In the genomic region with DNA sequence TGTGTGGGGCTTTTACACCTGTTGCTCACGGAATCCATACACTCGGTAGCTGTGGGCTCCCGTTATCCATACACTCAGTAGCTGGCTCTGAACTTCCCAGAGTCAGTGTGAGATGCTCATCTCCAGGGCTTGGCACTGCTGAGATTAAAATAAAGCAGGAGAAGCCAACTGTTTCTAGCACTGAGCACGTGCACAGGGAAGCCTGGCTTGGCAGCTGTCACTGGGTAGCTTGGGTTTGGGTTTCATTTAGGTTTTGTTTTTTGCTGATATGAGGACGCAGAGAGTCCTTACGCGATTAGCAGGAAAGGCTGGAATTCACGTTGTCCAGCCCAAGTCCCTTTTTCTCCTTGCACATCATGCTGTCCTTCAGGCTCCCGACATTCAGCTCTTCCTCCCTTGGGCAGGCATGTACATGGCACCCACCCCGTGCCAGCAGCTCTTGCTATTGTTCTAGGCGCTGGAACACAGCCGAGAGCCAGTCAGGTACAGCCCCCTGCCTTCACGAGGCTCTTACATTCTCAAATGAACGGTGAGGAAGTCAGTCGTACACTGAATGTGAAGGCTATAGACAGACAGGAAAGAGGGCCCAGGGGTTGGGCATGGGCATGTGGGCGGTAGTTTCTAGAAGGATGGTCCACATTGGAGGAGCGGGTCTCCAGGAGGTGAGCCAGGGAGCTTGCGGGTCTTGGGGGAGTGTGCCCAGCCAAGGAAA, we compare ENCODE assay signal across 17 cellular contexts. TPM values are rescaled to one million over a fixed set of nuclear protein-coding genes. Genes with fewer than 3 reads are reported as not detected.
A peak's percentile ranks its signal among the peaks of the same experiment; 100 is the strongest.
DNase-seq lines count a peak whose midpoint lies in the region; ATAC-seq and TF ChIP-seq lines count a peak whose summit lies in the region.
"Had no signal": no experiment of that assay in that cellular context is flagged by ENCODE, and none has a peak within 500 bp of the region (broad histone marks: within the 10 kb centered on the region; RNA-seq: fewer than 3 reads in every experiment).

No MANE protein-coding gene starts in this region.

- no peak overlapping the region for H3K14ac ChIP-seq in neuronal stem cell (ENCODE audit: low read length)

- H3K4ac ChIP-seq in neuronal stem cell (ENCODE audit: low read length) = no peak overlapping the region

- H3K4me2 ChIP-seq in GM23338 = no peak overlapping the region
- no peak overlapping the region for H3K4me2 ChIP-seq in neuronal stem cell (ENCODE audit: insufficient read depth, low read length, poor library complexity, severe bottlenecking)
- H3K4me2 ChIP-seq in smooth muscle cell = no peak overlapping the region

- ATAC-seq in GM23338 = no peak
- no peak for ATAC-seq in HG03457 (IDR thresholded peaks at IDR 0.05; ENCODE audit: unreplicated experiment)
- no peak for ATAC-seq in SK-N-SH treated with all-trans-retinoic acid at 6 μM for 48 hours
- ATAC-seq: Right ventricle myocardium inferior had no signal

- H3K27me3 Mint-ChIP-seq in GM23338 (ENCODE audit: insufficient read depth, low read depth, poor library complexity) (peaks cover 7% of the 10 kb centered on the region), glutamatergic neuron (ENCODE audit: unreplicated experiment) (peaks cover 4% of the 10 kb centered on the region)

- H3K9me3 Mint-ChIP-seq in GM23338 (peaks cover 2% of the 10 kb centered on the region; the same call in 2 of the 3 replicates), glutamatergic neuron (ENCODE audit: unreplicated experiment) (peaks cover 12% of the 10 kb centered on the region)

- TF ChIP-seq CTCF in BE2C (IDR thresholded peaks at IDR 0.05; ENCODE audit: low read depth, low read length) = no peak
- TF ChIP-seq CTCF in GM23338 (conservative IDR thresholded peaks at IDR 0.05; ENCODE audit: low read depth in 2 of 2) = no peak
- TF ChIP-seq CTCF in glutamatergic neuron (IDR thresholded peaks at IDR 0.05; ENCODE audit: partially characterized antibody, unreplicated experiment) = no peak
- no peak for TF ChIP-seq CTCF in smooth muscle cell (IDR thresholded peaks at IDR 0.05; ENCODE audit: borderline replicate concordance, insufficient read depth, poor library complexity, severe bottlenecking)
- TF ChIP-seq CTCF in foreskin fibroblast (IDR thresholded peaks at IDR 0.05; ENCODE audit: low read depth, low read length) = no peak

- H3K4me1 Mint-ChIP-seq in GM23338 (peaks cover 9% of the 10 kb centered on the region; the same call in 2 of the 3 replicates), glutamatergic neuron (ENCODE audit: low read depth, unreplicated experiment) (peaks cover 10% of the 10 kb centered on the region)

- no peak overlapping the region for H3K4me3 ChIP-seq in BE2C (ENCODE audit: low read depth, low read length)
- no peak overlapping the region for H3K4me3 ChIP-seq in GM23338
- H3K4me3 ChIP-seq in neuronal stem cell (ENCODE audit: low read length in 2 of 2) = no peak overlapping the region
- no peak overlapping the region for H3K4me3 ChIP-seq in smooth muscle cell
- H3K4me3 ChIP-seq in foreskin fibroblast (ENCODE audit: low read depth in 1 of 2, low read length in 2 of 2) = no peak overlapping the region

- DNase-seq in BE2C = peak; percentile 1
- DNase-seq in GM23338 (ENCODE audit: low spot score) = no peak
- DNase-seq in glutamatergic neuron = peak; percentile 4
- no peak for DNase-seq in neuronal stem cell (ENCODE audit: low spot score)
- DNase-seq in smooth muscle cell (lab: John Stamatoyannopoulos, UW; ENCODE audit: unreplicated experiment) = no peak
- DNase-seq in foreskin fibroblast = no peak
- DNase-seq: C1 segment of cervical spinal cord, DMS79 treated with DMSO at 0.1 percent for 48 hours, HCEC 1CT, IMR-90, NCI-H1417 treated with DMSO at 0.1 percent for 48 hours, NCI-H1930, NCI-H2171, NCI-H526 treated with DMSO at 0.1 percent for 48 hours had no signal

- H4K91ac ChIP-seq in neuronal stem cell (ENCODE audit: low read depth, low read length, poor library complexity) = no peak overlapping the region

- H3K23ac ChIP-seq in neuronal stem cell (ENCODE audit: low read depth, low read length, poor library complexity) = no peak overlapping the region

- H3K36me3 Mint-ChIP-seq in GM23338 (ENCODE audit: low read depth) = peaks cover 28% of the 10 kb centered on the region
- H3K36me3 Mint-ChIP-seq in glutamatergic neuron (ENCODE audit: unreplicated experiment) = peaks cover 5% of the 10 kb centered on the region

- H2AK5ac ChIP-seq in neuronal stem cell (ENCODE audit: low read depth, low read length) = peak overlapping the region; percentile 56

- H3K27me3 ChIP-seq in BE2C (no peaks in the 10 kb centered on the region), GM23338 (ENCODE audit: insufficient read depth) (no peaks in the 10 kb centered on the region), neuronal stem cell (ENCODE audit: control insufficient read depth in 3 of 3, insufficient read depth in 3 of 3, low read depth in 1 of 3, low read length in 3 of 3) (no peaks in the 10 kb centered on the region), smooth muscle cell (ENCODE audit: low read depth) (no peaks in the 10 kb centered on the region)

- peak overlapping the region; percentile 48 for H2BK5ac ChIP-seq in neuronal stem cell (ENCODE audit: low read length)

- no peak overlapping the region for H3K18ac ChIP-seq in neuronal stem cell (ENCODE audit: low read length)

- H4K20me1 ChIP-seq in GM23338 (replicated peaks; ENCODE audit: insufficient read depth) = no peaks in the 10 kb centered on the region
- H4K20me1 ChIP-seq in smooth muscle cell (ENCODE audit: low read depth) = no peaks in the 10 kb centered on the region

- H2BK15ac ChIP-seq in neuronal stem cell (ENCODE audit: low read length) = no peak overlapping the region

- H3K36me3 ChIP-seq in BE2C = peaks cover 75% of the 10 kb centered on the region
- H3K36me3 ChIP-seq in GM23338 (ENCODE audit: insufficient read depth) = no peaks in the 10 kb centered on the region
- peaks cover 12 to 22% of the 10 kb centered on the region in 2 donors for H3K36me3 ChIP-seq in neuronal stem cell (replicated peaks in 1 of 2; ENCODE audit: control insufficient read depth in 2 of 2, insufficient read depth in 2 of 2, low read length in 2 of 2)
- no peaks in the 10 kb centered on the region for H3K36me3 ChIP-seq in smooth muscle cell (ENCODE audit: low read depth)

- no peaks in the 10 kb centered on the region for H3K79me2 ChIP-seq in GM23338 (replicated peaks; ENCODE audit: insufficient read depth)
- H3K79me2 ChIP-seq in smooth muscle cell (ENCODE audit: low read depth) = no peaks in the 10 kb centered on the region

- no peak overlapping the region for H2AFZ ChIP-seq in GM23338
- H2AFZ ChIP-seq in neuronal stem cell (ENCODE audit: low read length) = no peak overlapping the region
- no peak overlapping the region for H2AFZ ChIP-seq in smooth muscle cell (ENCODE audit: low read depth)

- H3F3A ChIP-seq in GM23338 (replicated peaks; ENCODE audit: low read depth) = no peaks in the 10 kb centered on the region
- H3F3A ChIP-seq in smooth muscle cell (ENCODE audit: low read depth) = no peaks in the 10 kb centered on the region

- no peak overlapping the region for H2BK120ac ChIP-seq in neuronal stem cell (ENCODE audit: low read depth, low read length)

- no peaks in the 10 kb centered on the region for H3K9me2 ChIP-seq in GM23338 (ENCODE audit: insufficient read depth)

- H3K27ac ChIP-seq in GM23338 (ENCODE audit: low read depth) (no peak overlapping the region), neuronal stem cell (replicated peaks; ENCODE audit: low read length) (no peak overlapping the region), smooth muscle cell (ENCODE audit: low read depth) (no peak overlapping the region)

- no peak overlapping the region for H4K8ac ChIP-seq in neuronal stem cell (ENCODE audit: low read depth, low read length)

- H3K4me3 Mint-ChIP-seq in GM23338 = no peak overlapping the region
- H3K4me3 Mint-ChIP-seq in glutamatergic neuron (ENCODE audit: unreplicated experiment) = no peak overlapping the region

- H3K4me1 ChIP-seq in BE2C (peaks cover 6% of the 10 kb centered on the region), GM23338 (ENCODE audit: insufficient read depth) (no peaks in the 10 kb centered on the region), neuronal stem cell (ENCODE audit: control insufficient read depth in 2 of 2, insufficient read depth in 1 of 2, low read depth in 1 of 2, low read length in 2 of 2) (no peaks in the 10 kb centered on the region), smooth muscle cell (ENCODE audit: low read depth) (no peaks in the 10 kb centered on the region)

- no peak overlapping the region for H2BK12ac ChIP-seq in neuronal stem cell (ENCODE audit: low read length)

- no peaks in the 10 kb centered on the region for H3K9me3 ChIP-seq in BE2C
- H3K9me3 ChIP-seq in neuronal stem cell (replicated peaks in 1 of 2; ENCODE audit: control insufficient read depth in 2 of 2, insufficient read depth in 1 of 2, low read depth in 1 of 2, low read length in 2 of 2) = peaks cover 0 to 8% of the 10 kb centered on the region in 2 donors
- no peaks in the 10 kb centered on the region for H3K9me3 ChIP-seq in smooth muscle cell (replicated peaks; ENCODE audit: low read depth)

- peak overlapping the region; percentile 5; the same call in 1 of the 2 replicates for H3K27ac Mint-ChIP-seq in GM23338
- no peak overlapping the region for H3K27ac Mint-ChIP-seq in glutamatergic neuron (ENCODE audit: unreplicated experiment)

- no peaks in the 10 kb centered on the region for H3K79me1 ChIP-seq in neuronal stem cell (ENCODE audit: low read depth, low read length)

- no CpG with 5 or more reads among the region's 18 CpGs for WGBS in neuronal stem cell (ENCODE audit: extremely low coverage in 2 of 2, insufficient read length in 2 of 2, insufficient replicate concordance in 1 of 2), 2 donors
- WGBS in smooth muscle cell (ENCODE audit: low lambda C conversion rate) = 94% methylated on average over 18 of the region's 18 CpGs

- H3K9ac ChIP-seq in neuronal stem cell (ENCODE audit: low read depth, low read length, poor library complexity) (no peak overlapping the region), smooth muscle cell (ENCODE audit: low read depth) (no peak overlapping the region)

TF ChIP-seq in GM23338, 12 proteins besides CTCF, POLR2A, EP300 and RAD21 (continues in another document):
- TF ChIP-seq NANOG (IDR thresholded peaks at IDR 0.05; ENCODE audit: borderline replicate concordance) = no peak
- no peak for TF ChIP-seq ZNF331 (CRISPR knock-in tag; IDR thresholded peaks at IDR 0.05; ENCODE audit: low read depth)
- TF ChIP-seq CREB1 (CRISPR knock-in tag; IDR thresholded peaks at IDR 0.05; ENCODE audit: low read depth) = no peak

RNA-seq across cellular contexts. Expression of a gene that starts 25.9 kb away (rescaled TPM):
- 49.2 TPM for polyA plus RNA-seq in BE2C (2012; ENCODE audit: insufficient read depth, insufficient read length, low read depth)
- 28.7 and 34.5 TPM in 2 replicates for total RNA-seq in GM23338 (2014; rRNA removed; shearing (Covaris generic))
- polyA plus RNA-seq in GM23338 (2016; fragmentation: Nextera tagmentation; extraction: Ambion mirVana) (16.5 and 17.4 TPM in 2 replicates), smooth muscle cell (8.4 and 19.0 TPM in 2 replicates)
- total RNA-seq in glutamatergic neuron (ENCODE audit: unreplicated experiment) (208 TPM), smooth muscle cell (11.4 and 15.4 TPM in 2 replicates)
- polyA plus RNA-seq in neuronal stem cell (2013, experiment 1 of 2) = 40.6 TPM
- polyA plus RNA-seq in neuronal stem cell (2013, experiment 2 of 2) = 39.6 TPM

Comparison
In these comparisons a context has a peak if more than half of its experiments do, and no peak if none do; other contexts are left out.
1. DNase-seq: peak in BE2C (single experiment) and glutamatergic neuron (single experiment); none in GM23338 (single experiment), neuronal stem cell (single experiment), smooth muscle cell (single experiment) and foreskin fibroblast (0 of 2).